In the genomic region with DNA sequence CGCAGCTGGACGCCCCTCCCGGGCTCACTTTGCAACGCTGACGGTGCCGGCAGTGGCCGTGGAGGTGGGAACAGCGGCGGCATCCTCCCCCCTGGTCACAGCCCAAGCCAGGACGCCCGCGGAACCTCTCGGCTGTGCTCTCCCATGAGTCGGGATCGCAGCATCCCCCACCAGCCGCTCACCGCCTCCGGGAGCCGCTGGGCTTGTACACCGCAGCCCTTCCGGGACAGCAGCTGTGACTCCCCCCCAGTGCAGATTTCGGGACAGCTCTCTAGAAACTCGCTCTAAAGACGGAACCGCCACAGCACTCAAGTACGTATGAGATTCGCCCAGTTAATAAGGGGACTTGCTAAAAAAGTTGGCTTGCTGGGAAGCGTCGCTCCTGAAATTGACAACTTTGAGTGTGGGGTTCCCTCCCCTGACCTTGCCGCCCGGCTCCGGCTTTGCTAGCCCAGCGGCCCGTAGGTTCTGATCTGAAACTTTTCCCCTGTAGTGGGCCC, we compare ENCODE assay signal across 1 cellular context.
TF ChIP-seq lines count a peak whose summit lies in the region.

No MANE protein-coding gene starts in this region.

TF ChIP-seq in WTC11, 78 proteins besides CTCF, POLR2A, EP300 and RAD21 (continued from another document):
- no peak for TF ChIP-seq ZNF671 (CRISPR knock-in tag; IDR thresholded peaks at IDR 0.05)
- no peak for TF ChIP-seq HMGA2 (CRISPR knock-in tag; IDR thresholded peaks at IDR 0.05)
- no peak for TF ChIP-seq ZNF121 (CRISPR knock-in tag; IDR thresholded peaks at IDR 0.05)
- TF ChIP-seq, protein P1, sequence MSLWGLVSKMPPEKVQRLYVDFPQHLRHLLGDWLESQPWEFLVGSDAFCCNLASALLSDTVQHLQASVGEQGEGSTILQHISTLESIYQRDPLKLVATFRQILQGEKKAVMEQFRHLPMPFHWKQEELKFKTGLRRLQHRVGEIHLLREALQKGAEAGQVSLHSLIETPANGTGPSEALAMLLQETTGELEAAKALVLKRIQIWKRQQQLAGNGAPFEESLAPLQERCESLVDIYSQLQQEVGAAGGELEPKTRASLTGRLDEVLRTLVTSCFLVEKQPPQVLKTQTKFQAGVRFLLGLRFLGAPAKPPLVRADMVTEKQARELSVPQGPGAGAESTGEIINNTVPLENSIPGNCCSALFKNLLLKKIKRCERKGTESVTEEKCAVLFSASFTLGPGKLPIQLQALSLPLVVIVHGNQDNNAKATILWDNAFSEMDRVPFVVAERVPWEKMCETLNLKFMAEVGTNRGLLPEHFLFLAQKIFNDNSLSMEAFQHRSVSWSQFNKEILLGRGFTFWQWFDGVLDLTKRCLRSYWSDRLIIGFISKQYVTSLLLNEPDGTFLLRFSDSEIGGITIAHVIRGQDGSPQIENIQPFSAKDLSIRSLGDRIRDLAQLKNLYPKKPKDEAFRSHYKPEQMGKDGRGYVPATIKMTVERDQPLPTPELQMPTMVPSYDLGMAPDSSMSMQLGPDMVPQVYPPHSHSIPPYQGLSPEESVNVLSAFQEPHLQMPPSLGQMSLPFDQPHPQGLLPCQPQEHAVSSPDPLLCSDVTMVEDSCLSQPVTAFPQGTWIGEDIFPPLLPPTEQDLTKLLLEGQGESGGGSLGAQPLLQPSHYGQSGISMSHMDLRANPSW (CRISPR knock-in tag; conservative IDR thresholded peaks at IDR 0.05; ENCODE audit: low read depth) = no peak
- TF ChIP-seq SOX15 (CRISPR knock-in tag; IDR thresholded peaks at IDR 0.05) = no peak
- TF ChIP-seq, protein P2, sequence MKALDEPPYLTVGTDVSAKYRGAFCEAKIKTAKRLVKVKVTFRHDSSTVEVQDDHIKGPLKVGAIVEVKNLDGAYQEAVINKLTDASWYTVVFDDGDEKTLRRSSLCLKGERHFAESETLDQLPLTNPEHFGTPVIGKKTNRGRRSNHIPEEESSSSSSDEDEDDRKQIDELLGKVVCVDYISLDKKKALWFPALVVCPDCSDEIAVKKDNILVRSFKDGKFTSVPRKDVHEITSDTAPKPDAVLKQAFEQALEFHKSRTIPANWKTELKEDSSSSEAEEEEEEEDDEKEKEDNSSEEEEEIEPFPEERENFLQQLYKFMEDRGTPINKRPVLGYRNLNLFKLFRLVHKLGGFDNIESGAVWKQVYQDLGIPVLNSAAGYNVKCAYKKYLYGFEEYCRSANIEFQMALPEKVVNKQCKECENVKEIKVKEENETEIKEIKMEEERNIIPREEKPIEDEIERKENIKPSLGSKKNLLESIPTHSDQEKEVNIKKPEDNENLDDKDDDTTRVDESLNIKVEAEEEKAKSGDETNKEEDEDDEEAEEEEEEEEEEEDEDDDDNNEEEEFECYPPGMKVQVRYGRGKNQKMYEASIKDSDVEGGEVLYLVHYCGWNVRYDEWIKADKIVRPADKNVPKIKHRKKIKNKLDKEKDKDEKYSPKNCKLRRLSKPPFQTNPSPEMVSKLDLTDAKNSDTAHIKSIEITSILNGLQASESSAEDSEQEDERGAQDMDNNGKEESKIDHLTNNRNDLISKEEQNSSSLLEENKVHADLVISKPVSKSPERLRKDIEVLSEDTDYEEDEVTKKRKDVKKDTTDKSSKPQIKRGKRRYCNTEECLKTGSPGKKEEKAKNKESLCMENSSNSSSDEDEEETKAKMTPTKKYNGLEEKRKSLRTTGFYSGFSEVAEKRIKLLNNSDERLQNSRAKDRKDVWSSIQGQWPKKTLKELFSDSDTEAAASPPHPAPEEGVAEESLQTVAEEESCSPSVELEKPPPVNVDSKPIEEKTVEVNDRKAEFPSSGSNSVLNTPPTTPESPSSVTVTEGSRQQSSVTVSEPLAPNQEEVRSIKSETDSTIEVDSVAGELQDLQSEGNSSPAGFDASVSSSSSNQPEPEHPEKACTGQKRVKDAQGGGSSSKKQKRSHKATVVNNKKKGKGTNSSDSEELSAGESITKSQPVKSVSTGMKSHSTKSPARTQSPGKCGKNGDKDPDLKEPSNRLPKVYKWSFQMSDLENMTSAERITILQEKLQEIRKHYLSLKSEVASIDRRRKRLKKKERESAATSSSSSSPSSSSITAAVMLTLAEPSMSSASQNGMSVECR (CRISPR knock-in tag; IDR thresholded peaks at IDR 0.05; ENCODE audit: borderline replicate concordance) = peak; percentile 75; the same call in 1 of the 2 replicates
- TF ChIP-seq TP53 (CRISPR knock-in tag; IDR thresholded peaks at IDR 0.05) = no peak
- TF ChIP-seq, protein P3, sequence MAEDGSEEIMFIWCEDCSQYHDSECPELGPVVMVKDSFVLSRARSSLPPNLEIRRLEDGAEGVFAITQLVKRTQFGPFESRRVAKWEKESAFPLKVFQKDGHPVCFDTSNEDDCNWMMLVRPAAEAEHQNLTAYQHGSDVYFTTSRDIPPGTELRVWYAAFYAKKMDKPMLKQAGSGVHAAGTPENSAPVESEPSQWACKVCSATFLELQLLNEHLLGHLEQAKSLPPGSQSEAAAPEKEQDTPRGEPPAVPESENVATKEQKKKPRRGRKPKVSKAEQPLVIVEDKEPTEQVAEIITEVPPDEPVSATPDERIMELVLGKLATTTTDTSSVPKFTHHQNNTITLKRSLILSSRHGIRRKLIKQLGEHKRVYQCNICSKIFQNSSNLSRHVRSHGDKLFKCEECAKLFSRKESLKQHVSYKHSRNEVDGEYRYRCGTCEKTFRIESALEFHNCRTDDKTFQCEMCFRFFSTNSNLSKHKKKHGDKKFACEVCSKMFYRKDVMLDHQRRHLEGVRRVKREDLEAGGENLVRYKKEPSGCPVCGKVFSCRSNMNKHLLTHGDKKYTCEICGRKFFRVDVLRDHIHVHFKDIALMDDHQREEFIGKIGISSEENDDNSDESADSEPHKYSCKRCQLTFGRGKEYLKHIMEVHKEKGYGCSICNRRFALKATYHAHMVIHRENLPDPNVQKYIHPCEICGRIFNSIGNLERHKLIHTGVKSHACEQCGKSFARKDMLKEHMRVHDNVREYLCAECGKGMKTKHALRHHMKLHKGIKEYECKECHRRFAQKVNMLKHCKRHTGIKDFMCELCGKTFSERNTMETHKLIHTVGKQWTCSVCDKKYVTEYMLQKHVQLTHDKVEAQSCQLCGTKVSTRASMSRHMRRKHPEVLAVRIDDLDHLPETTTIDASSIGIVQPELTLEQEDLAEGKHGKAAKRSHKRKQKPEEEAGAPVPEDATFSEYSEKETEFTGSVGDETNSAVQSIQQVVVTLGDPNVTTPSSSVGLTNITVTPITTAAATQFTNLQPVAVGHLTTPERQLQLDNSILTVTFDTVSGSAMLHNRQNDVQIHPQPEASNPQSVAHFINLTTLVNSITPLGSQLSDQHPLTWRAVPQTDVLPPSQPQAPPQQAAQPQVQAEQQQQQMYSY (CRISPR knock-in tag; IDR thresholded peaks at IDR 0.05) = no peak
- TF ChIP-seq ETV6 (CRISPR knock-in tag; IDR thresholded peaks at IDR 0.05) = no peak
- no peak for TF ChIP-seq JAZF1 (CRISPR knock-in tag; IDR thresholded peaks at IDR 0.05)
- TF ChIP-seq MXD4 (CRISPR knock-in tag; IDR thresholded peaks at IDR 0.05; ENCODE audit: borderline replicate concordance) = no peak
- no peak for TF ChIP-seq ZNF232 (CRISPR knock-in tag; IDR thresholded peaks at IDR 0.05)
- TF ChIP-seq, protein P4, sequence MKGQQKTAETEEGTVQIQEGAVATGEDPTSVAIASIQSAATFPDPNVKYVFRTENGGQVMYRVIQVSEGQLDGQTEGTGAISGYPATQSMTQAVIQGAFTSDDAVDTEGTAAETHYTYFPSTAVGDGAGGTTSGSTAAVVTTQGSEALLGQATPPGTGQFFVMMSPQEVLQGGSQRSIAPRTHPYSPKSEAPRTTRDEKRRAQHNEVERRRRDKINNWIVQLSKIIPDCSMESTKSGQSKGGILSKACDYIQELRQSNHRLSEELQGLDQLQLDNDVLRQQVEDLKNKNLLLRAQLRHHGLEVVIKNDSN (CRISPR knock-in tag; IDR thresholded peaks at IDR 0.05) = no peak
- TF ChIP-seq, protein P5, sequence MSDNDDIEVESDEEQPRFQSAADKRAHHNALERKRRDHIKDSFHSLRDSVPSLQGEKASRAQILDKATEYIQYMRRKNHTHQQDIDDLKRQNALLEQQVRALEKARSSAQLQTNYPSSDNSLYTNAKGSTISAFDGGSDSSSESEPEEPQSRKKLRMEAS (CRISPR knock-in tag; IDR thresholded peaks at IDR 0.05) = 0 out of 2 replicates have a peak, but pooled peaks have one; percentile 34
- TF ChIP-seq NFYB (CRISPR knock-in tag; conservative IDR thresholded peaks at IDR 0.05; ENCODE audit: low read depth) = no peak
- no peak for TF ChIP-seq FOXK1 (CRISPR knock-in tag; IDR thresholded peaks at IDR 0.05)
- TF ChIP-seq NR3C1 (CRISPR knock-in tag; conservative IDR thresholded peaks at IDR 0.05; ENCODE audit: low read depth) = no peak
- TF ChIP-seq, protein P6, sequence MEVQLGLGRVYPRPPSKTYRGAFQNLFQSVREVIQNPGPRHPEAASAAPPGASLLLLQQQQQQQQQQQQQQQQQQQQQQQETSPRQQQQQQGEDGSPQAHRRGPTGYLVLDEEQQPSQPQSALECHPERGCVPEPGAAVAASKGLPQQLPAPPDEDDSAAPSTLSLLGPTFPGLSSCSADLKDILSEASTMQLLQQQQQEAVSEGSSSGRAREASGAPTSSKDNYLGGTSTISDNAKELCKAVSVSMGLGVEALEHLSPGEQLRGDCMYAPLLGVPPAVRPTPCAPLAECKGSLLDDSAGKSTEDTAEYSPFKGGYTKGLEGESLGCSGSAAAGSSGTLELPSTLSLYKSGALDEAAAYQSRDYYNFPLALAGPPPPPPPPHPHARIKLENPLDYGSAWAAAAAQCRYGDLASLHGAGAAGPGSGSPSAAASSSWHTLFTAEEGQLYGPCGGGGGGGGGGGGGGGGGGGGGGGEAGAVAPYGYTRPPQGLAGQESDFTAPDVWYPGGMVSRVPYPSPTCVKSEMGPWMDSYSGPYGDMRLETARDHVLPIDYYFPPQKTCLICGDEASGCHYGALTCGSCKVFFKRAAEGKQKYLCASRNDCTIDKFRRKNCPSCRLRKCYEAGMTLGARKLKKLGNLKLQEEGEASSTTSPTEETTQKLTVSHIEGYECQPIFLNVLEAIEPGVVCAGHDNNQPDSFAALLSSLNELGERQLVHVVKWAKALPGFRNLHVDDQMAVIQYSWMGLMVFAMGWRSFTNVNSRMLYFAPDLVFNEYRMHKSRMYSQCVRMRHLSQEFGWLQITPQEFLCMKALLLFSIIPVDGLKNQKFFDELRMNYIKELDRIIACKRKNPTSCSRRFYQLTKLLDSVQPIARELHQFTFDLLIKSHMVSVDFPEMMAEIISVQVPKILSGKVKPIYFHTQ (CRISPR knock-in tag; IDR thresholded peaks at IDR 0.05) = no peak
TF ChIP-seq in WTC11: peak in this region for 3.
